Comparison of ENCODE assay signal across 8 cellular contexts in the genomic region with DNA sequence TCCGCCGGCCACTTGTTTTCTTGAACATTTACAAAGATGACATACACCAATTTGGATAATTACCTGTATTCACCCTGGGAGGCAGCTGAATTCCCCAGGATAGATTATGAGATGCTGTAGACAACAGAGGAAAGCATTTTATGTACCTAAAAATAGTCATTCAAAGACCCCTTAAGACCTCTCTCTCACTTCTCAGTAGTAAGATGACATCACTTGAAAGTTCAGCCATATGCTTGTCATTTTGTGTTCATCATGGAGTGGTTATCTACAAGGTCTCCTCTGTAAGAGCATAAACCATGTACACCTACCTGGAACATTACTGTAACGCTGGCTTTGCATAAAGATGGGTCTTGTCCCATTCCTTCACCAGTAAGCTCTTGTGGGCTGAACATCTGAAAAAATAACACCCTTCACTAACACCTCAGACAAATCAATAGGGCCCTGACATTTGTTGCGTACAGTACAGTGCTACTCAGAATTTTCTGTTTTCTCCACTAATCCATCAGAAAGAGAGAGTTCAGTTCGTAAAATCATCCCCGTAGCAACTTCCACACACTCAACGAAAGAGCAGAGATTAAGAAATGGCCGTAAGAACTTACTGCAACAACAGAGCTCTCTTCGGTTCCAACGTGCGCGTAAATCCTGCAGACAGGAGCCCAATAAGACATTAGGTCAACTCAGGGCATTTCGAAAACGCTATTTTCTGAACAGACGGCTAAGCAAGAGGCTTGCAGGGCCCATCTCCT. TPM values are rescaled to one million over a fixed set of nuclear protein-coding genes. Genes with fewer than 3 reads are reported as not detected.
A peak's percentile ranks its signal among the peaks of the same experiment; 100 is the strongest.
DNase-seq lines count a peak whose midpoint lies in the region; ATAC-seq, FAIRE-seq and TF ChIP-seq lines count a peak whose summit lies in the region.

No MANE protein-coding gene starts in this region.

- FAIRE-seq in frontal cortex (lab: Jason Lieb, UNC) = no peak

- ATAC-seq in HG02970 (IDR thresholded peaks at IDR 0.05; ENCODE audit: low FRiP score, unreplicated experiment) (no peak), GM21423 (IDR thresholded peaks at IDR 0.05; ENCODE audit: unreplicated experiment) (no peak)

- peak overlapping the region; percentile 97 for H3K27ac ChIP-seq in SK-N-MC

- H3K9ac ChIP-seq in SK-N-MC (ENCODE audit: insufficient read length) (peak overlapping the region; percentile 99), skeletal muscle satellite cell (ENCODE audit: low read depth, low read length) (peak overlapping the region; percentile 86)

- no peak for DNase-seq in H7
- no peak for DNase-seq in SK-N-MC (ENCODE audit: low read depth, low spot score)
- DNase-seq in fibroblast of villous mesenchyme (ENCODE audit: low read depth) = peak; percentile 48
- no peak for DNase-seq in frontal cortex (ENCODE audit: low spot score in 2 of 2)
- DNase-seq in DMS 273 (lab: John Stamatoyannopoulos, UW; ENCODE audit: unreplicated experiment) = no peak

- H3K4me2 ChIP-seq in skeletal muscle satellite cell (ENCODE audit: low read length) = peak overlapping the region; percentile 89

- H3K27me3 ChIP-seq in H7 (ENCODE audit: control insufficient read depth, insufficient read depth, low read length) (no peaks in the 10 kb centered on the region), skeletal muscle satellite cell (ENCODE audit: control insufficient read depth, insufficient read depth, low read length) (no peaks in the 10 kb centered on the region)

- peaks cover 29% of the 10 kb centered on the region for H3K4me1 ChIP-seq in skeletal muscle satellite cell (ENCODE audit: control insufficient read depth, insufficient read depth, low read length)

- no peak for TF ChIP-seq CTCF in fibroblast of villous mesenchyme (IDR thresholded peaks at IDR 0.05; ENCODE audit: insufficient read depth, low read depth, low read length)

- H3K9me3 ChIP-seq in SK-N-MC (ENCODE audit: low read depth, low read length) (no peaks in the 10 kb centered on the region), skeletal muscle satellite cell (replicated peaks; ENCODE audit: low read length) (no peaks in the 10 kb centered on the region)

- peaks cover 31% of the 10 kb centered on the region for H3K36me3 ChIP-seq in H7 (replicated peaks; ENCODE audit: control insufficient read depth, insufficient read depth, low read length)
- peaks cover 55% of the 10 kb centered on the region for H3K36me3 ChIP-seq in SK-N-MC (ENCODE audit: insufficient read depth, low read length)
- H3K36me3 ChIP-seq in skeletal muscle satellite cell (ENCODE audit: insufficient read depth, low read length) = peaks cover 42% of the 10 kb centered on the region

- H3K4me3 ChIP-seq in H7 (ENCODE audit: insufficient read depth, low read depth, low read length) (peak overlapping the region; percentile 84), SK-N-MC (peak overlapping the region; percentile 94), fibroblast of villous mesenchyme (ENCODE audit: low read depth, low read length) (peak overlapping the region; percentile 88), skeletal muscle satellite cell (ENCODE audit: low read length) (peak overlapping the region; percentile 83)

RNA-seq across cellular contexts. Expression of a gene that starts 15.6 kb away (rescaled TPM):
- 153 and 160 TPM in 2 replicates for total RNA-seq in H7 (2014; rRNA removed; shearing (Covaris generic))
- total RNA-seq in fibroblast of villous mesenchyme = 36.1 and 39.7 TPM in 2 replicates
- total RNA-seq in skeletal muscle satellite cell (2012; rRNA removed) = 44.9 and 45.4 TPM in 2 replicates
- 48.5 TPM for total RNA-seq in frontal cortex

RNA-seq across cellular contexts. Expression of a gene that starts 22.4 kb away (rescaled TPM):
- total RNA-seq in H7 (2014; rRNA removed; shearing (Covaris generic)) = not detected in 2 replicates
- total RNA-seq in fibroblast of villous mesenchyme (not detected in 2 replicates), frontal cortex (not detected)
- total RNA-seq in skeletal muscle satellite cell (2012; rRNA removed) = not detected in 2 replicates

RNA-seq across cellular contexts. Expression of a gene that starts 23.1 kb away (rescaled TPM):
- 24.0 and 29.0 TPM in 2 replicates for total RNA-seq in H7 (2014; rRNA removed; shearing (Covaris generic))
- total RNA-seq in fibroblast of villous mesenchyme (35.1 and 47.5 TPM in 2 replicates), frontal cortex (31.0 TPM)
- 21.0 and 29.1 TPM in 2 replicates for total RNA-seq in skeletal muscle satellite cell (2012; rRNA removed)

RNA-seq across cellular contexts. Expression of a gene that starts 25.7 kb away (rescaled TPM):
- total RNA-seq in H7 (2014; rRNA removed; shearing (Covaris generic)) = 271 and 340 TPM in 2 replicates
- total RNA-seq in fibroblast of villous mesenchyme = 117 and 190 TPM in 2 replicates
- 141 and 185 TPM in 2 replicates for total RNA-seq in skeletal muscle satellite cell (2012; rRNA removed)
- 109 TPM for total RNA-seq in frontal cortex

RNA-seq across cellular contexts. Expression of a gene that starts 49.8 kb away (rescaled TPM):
- 19.1 and 19.3 TPM in 2 replicates for total RNA-seq in H7 (2014; rRNA removed; shearing (Covaris generic))
- total RNA-seq in fibroblast of villous mesenchyme = 28.3 and 33.2 TPM in 2 replicates
- 21.5 and 27.1 TPM in 2 replicates for total RNA-seq in skeletal muscle satellite cell (2012; rRNA removed)
- 10.6 TPM for total RNA-seq in frontal cortex
